ENCODE assay signal across 11 cellular contexts in the genomic region with DNA sequence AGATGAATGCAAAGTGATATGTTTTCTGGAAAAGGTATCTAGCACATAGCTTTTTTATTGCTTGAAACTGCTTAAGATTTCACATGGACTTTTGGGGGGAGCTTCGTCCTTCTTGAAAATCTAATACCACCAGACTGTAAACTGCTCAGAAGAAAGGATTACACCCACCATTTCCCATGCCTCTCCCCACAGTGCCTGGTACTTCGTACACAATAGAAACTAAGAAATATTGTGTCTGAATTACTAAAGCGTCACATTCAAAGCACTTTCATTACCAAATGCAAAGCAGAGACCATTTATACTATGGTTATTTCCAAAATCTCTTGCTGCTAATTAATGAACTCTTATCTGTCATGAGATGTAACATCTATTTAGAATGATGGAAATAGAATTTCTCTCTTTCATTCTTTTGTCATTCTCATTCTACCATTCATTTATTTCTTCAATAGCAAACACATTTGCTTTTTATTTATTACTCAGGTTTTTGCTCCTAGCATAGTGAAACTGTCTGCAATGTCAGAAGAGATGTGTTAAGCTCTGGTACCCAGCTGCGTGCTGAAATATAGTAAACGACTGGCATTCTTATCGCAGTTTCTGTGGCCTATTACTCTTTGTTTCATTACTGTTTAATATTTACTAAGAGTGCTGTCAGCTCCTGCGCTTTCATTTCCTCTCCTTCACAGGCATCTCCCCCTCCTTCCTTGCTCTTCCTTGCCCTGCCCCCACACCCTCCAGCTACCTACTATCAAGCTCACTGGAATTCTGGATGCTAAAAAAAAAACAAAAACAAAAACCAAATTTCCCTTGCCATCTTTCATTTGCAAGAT. TPM values are rescaled to one million over a fixed set of nuclear protein-coding genes. Genes with fewer than 3 reads are reported as not detected.
A peak's percentile ranks its signal among the peaks of the same experiment; 100 is the strongest.
DNase-seq lines count a peak whose midpoint lies in the region; ATAC-seq and TF ChIP-seq lines count a peak whose summit lies in the region.
"Had no signal": no experiment of that assay in that cellular context is flagged by ENCODE, and none has a peak within 500 bp of the region (broad histone marks: within the 10 kb centered on the region; RNA-seq: fewer than 3 reads in every experiment).

No MANE protein-coding gene starts in this region.

- H3K27me3 ChIP-seq in IMR-90 (ENCODE audit: control insufficient read depth, insufficient read depth, low read length) = peaks cover 7% of the 10 kb centered on the region
- H3K27me3 ChIP-seq in endodermal cell (ENCODE audit: control insufficient read depth, insufficient read depth, low read length, poor library complexity, severe bottlenecking) = no peaks in the 10 kb centered on the region

- no peak overlapping the region for H4K5ac ChIP-seq in IMR-90 (ENCODE audit: low read depth, low read length)

- no peak for TF ChIP-seq POLR2A in IMR-90 (IDR thresholded peaks at IDR 0.05; ENCODE audit: low read depth, low read length)

- no TSS peak for BruUV-seq in IMR-90 (replicated peaks; lab: Mats Ljungman, UMichigan)

- H3K4me1 ChIP-seq in IMR-90 (ENCODE audit: control insufficient read depth, insufficient read depth, low read length) (no peaks in the 10 kb centered on the region), endodermal cell (ENCODE audit: control insufficient read depth, insufficient read depth, low read length) (peaks cover 10% of the 10 kb centered on the region)

- H3K14ac ChIP-seq in IMR-90 (replicated peaks; ENCODE audit: low read depth, low read length) = no peak overlapping the region

- in situ Hi-C loops in IMR-90 (cut with MboI; ENCODE audit: low sequenced_read_pairs) = no loop called here

- H3K9me1 ChIP-seq in IMR-90 (ENCODE audit: insufficient read depth, low read length) = no peaks in the 10 kb centered on the region

- no peak for TF ChIP-seq RAD21 in IMR-90 (IDR thresholded peaks at IDR 0.05; ENCODE audit: low read length)

- H3K18ac ChIP-seq in IMR-90 (ENCODE audit: low read depth, low read length) = no peak overlapping the region

- H3K9me3 Mint-ChIP-seq in endodermal cell = no peaks in the 10 kb centered on the region

- H2AFZ ChIP-seq in IMR-90 (replicated peaks; ENCODE audit: low read length, poor library complexity) = no peak overlapping the region

- H3K36me3 ChIP-seq in IMR-90 (ENCODE audit: control insufficient read depth, insufficient read depth, low read length) (no peaks in the 10 kb centered on the region), endodermal cell (ENCODE audit: control insufficient read depth, insufficient read depth, low read length) (no peaks in the 10 kb centered on the region)
- H3K36me3 ChIP-seq: suprapubic skin had no signal

- no peak overlapping the region for H4K91ac ChIP-seq in IMR-90 (ENCODE audit: insufficient read depth, low read depth, low read length)

- H2BK20ac ChIP-seq in IMR-90 (ENCODE audit: low read depth, low read length) = no peak overlapping the region

- H3K27ac ChIP-seq in IMR-90 (ENCODE audit: insufficient read depth, low read length) (no peak overlapping the region), endodermal cell (ENCODE audit: low read depth, low read length) (no peak overlapping the region)
- H3K27ac ChIP-seq: suprapubic skin had no signal

- H4K20me1 ChIP-seq in IMR-90 (ENCODE audit: insufficient read depth, low read length) = no peaks in the 10 kb centered on the region

- no peak overlapping the region for H3K23ac ChIP-seq in IMR-90 (ENCODE audit: low read depth, low read length)

- H3K4me2 ChIP-seq in IMR-90 (ENCODE audit: low read depth, low read length) = peak overlapping the region; percentile 39; the same call in 1 of the 2 replicates

- no peaks in the 10 kb centered on the region for H3K9me3 ChIP-seq in IMR-90 (ENCODE audit: control insufficient read depth, insufficient read depth, low read length)
- H3K9me3 ChIP-seq in endodermal cell (ENCODE audit: control insufficient read depth, low read length) = no peaks in the 10 kb centered on the region
- H3K9me3 ChIP-seq: suprapubic skin had no signal

- H3K56ac ChIP-seq in IMR-90 (ENCODE audit: extremely low read depth, insufficient read depth, low read length) = no peak overlapping the region

- intact Hi-C loops in IMR-90 (cut with micrococcal nuclease) = no loop called here

- CTCF ChIA-PET in IMR-90 (lab: Yijun Ruan, JAX) = interaction anchor here (1.0 kb wide), 1 partner anchor 29 kb away, joined by 6 read pairs; no protein-coding TSS in a partner anchor

- peaks cover 49% of the 10 kb centered on the region for H3K4me1 Mint-ChIP-seq in endodermal cell

- H3K36me3 Mint-ChIP-seq in endodermal cell (ENCODE audit: low read depth) = no peaks in the 10 kb centered on the region

- ATAC-seq in GM19035 (IDR thresholded peaks at IDR 0.05; ENCODE audit: unreplicated experiment) = peak; percentile 87
- ATAC-seq in HG02588 (IDR thresholded peaks at IDR 0.05; ENCODE audit: unreplicated experiment) = peak; percentile 90
- ATAC-seq in IMR-90 (ENCODE audit: low read depth) = peak; percentile 25; the same call in 1 of the 2 replicates
- ATAC-seq: HCT116 had no signal

- POLR2A ChIA-PET in IMR-90 (lab: Charles Lee; ENCODE audit: unreplicated experiment) = no interaction called here

- no peak overlapping the region for H3K9ac ChIP-seq in IMR-90 (ENCODE audit: low read depth, low read length)
- no peak overlapping the region for H3K9ac ChIP-seq in endodermal cell (ENCODE audit: extremely low read depth, low read length, poor library complexity, severe bottlenecking)

- H3K4me3 ChIP-seq in IMR-90 (ENCODE audit: insufficient read depth, low read depth, low read length) (no peak overlapping the region), endodermal cell (ENCODE audit: low read length) (no peak overlapping the region)
- H3K4me3 ChIP-seq: suprapubic skin had no signal

- H2AK5ac ChIP-seq in IMR-90 (ENCODE audit: low read depth, low read length) = no peak overlapping the region

- H2BK120ac ChIP-seq in IMR-90 (ENCODE audit: low read depth, low read length) = no peak overlapping the region

- TF ChIP-seq CTCF in IMR-90 (conservative IDR thresholded peaks at IDR 0.05; ENCODE audit: low read depth, low read length) = no peak
- TF ChIP-seq CTCF in endodermal cell (conservative IDR thresholded peaks at IDR 0.05) = no peak

- H3K4me3 Mint-ChIP-seq in endodermal cell = no peak overlapping the region

- no peak overlapping the region for H2BK5ac ChIP-seq in IMR-90 (ENCODE audit: low read depth, low read length, poor library complexity, severe bottlenecking)

- no peak overlapping the region for H2AK9ac ChIP-seq in IMR-90 (replicated peaks; ENCODE audit: low read depth, low read length, poor library complexity)

- H2BK15ac ChIP-seq in IMR-90 (ENCODE audit: low read depth, low read length) = no peak overlapping the region

- no peak overlapping the region for H3K27ac Mint-ChIP-seq in endodermal cell

- H3K79me1 ChIP-seq in IMR-90 (ENCODE audit: low read depth in 1 of 2, low read length in 2 of 2) = no peaks in the 10 kb centered on the region

- no peaks in the 10 kb centered on the region for H3K27me3 Mint-ChIP-seq in endodermal cell (ENCODE audit: insufficient read depth)

- no peak overlapping the region for H3K4ac ChIP-seq in IMR-90 (ENCODE audit: low read depth, low read length)

- DNase-seq in IMR-90 (no peak), pons (ENCODE audit: low spot score) (peak; percentile 14), amniotic stem cell (lab: John Stamatoyannopoulos, UW) (no peak), endodermal cell (no peak), SK-N-DZ (ENCODE audit: low spot score) (no peak)
- DNase-seq: activated effector memory CD4-positive, alpha-beta T cell treated with Interleukin-2 at 50 U/mL for 16 hours; posterior cingulate gyrus had no signal

- WGBS in IMR-90 (ENCODE audit: extremely low coverage in 2 of 2, insufficient read length in 1 of 2), 2 experiments = 33% methylated on average over 1 of the region's 7 CpGs; no CpG with 5 or more reads in 1 of the 2 experiments
- 64 to 78% methylated on average over 5 to 7 of the region's 7 CpGs for WGBS in endodermal cell (ENCODE audit: insufficient coverage in 1 of 2, insufficient read length in 1 of 2), 2 experiments

- dilution Hi-C loops in IMR-90 (cut with HindIII; ENCODE audit: low sequenced_read_pairs, unreplicated experiment) = no loop called here

- no peak overlapping the region for H4K8ac ChIP-seq in IMR-90 (ENCODE audit: low read depth in 2 of 2, low read length in 2 of 2)

TF ChIP-seq in IMR-90, 13 proteins besides CTCF, POLR2A, EP300 and RAD21 (continues in another document):
- no peak for TF ChIP-seq NFE2L2 (IDR thresholded peaks at IDR 0.05; ENCODE audit: low read depth, low read length)
- TF ChIP-seq, protein P1, sequence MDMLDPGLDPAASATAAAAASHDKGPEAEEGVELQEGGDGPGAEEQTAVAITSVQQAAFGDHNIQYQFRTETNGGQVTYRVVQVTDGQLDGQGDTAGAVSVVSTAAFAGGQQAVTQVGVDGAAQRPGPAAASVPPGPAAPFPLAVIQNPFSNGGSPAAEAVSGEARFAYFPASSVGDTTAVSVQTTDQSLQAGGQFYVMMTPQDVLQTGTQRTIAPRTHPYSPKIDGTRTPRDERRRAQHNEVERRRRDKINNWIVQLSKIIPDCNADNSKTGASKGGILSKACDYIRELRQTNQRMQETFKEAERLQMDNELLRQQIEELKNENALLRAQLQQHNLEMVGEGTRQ (IDR thresholded peaks at IDR 0.05; ENCODE audit: low read depth, low read length) = no peak
- no peak for TF ChIP-seq SMC3 (IDR thresholded peaks at IDR 0.05; ENCODE audit: low read depth, low read length)
- no peak for TF ChIP-seq BHLHE40 (IDR thresholded peaks at IDR 0.05; ENCODE audit: low read depth, low read length)
- TF ChIP-seq CEBPB (IDR thresholded peaks at IDR 0.05; ENCODE audit: low read depth, low read length) = no peak
- no peak for TF ChIP-seq MAZ (IDR thresholded peaks at IDR 0.05; ENCODE audit: borderline replicate concordance, low read depth, low read length)
- TF ChIP-seq MAFK (IDR thresholded peaks at IDR 0.05; ENCODE audit: low read depth, low read length) = no peak
- TF ChIP-seq RFX5 (IDR thresholded peaks at IDR 0.05; ENCODE audit: low read depth, low read length) = no peak
- TF ChIP-seq RCOR1 (IDR thresholded peaks at IDR 0.05; ENCODE audit: insufficient replicate concordance, low read length) = no peak
- TF ChIP-seq CHD1 (IDR thresholded peaks at IDR 0.05; ENCODE audit: low read depth, low read length) = no peak

RNA-seq across cellular contexts. Expression of a gene that starts 51.4 kb away (rescaled TPM):
- 109 and 126 TPM in 2 replicates for total RNA-seq in IMR-90 (2012; rRNA removed)
- polyA plus RNA-seq in IMR-90 (2012; rRNA removed) = 25.6 and 27.6 TPM in 2 replicates
- polyA plus RNA-seq in IMR-90 (2012; cell fraction: cytosol; rRNA removed) = 7.5 and 8.0 TPM in 2 replicates
- polyA plus RNA-seq in IMR-90 (2012; cell fraction: nucleus; rRNA removed; ENCODE audit: low replicate concordance) = 19.5 and 127 TPM in 2 replicates
- 10 to 100 TPM; 63.4 to 78.2 TPM for total RNA-seq in endodermal cell
- 39.0 TPM for polyA plus RNA-seq in endodermal cell (2013, experiment 1 of 2)
- polyA plus RNA-seq in endodermal cell (2013, experiment 2 of 2) = 38.9 TPM
- 10.6 and 14.6 TPM in 2 replicates for polyA plus RNA-seq in SK-N-DZ (2014; cell fraction: cytosol; rRNA removed)
- polyA plus RNA-seq in SK-N-DZ (2014; cell fraction: nucleus; rRNA removed) = 15.4 and 34.3 TPM in 2 replicates

Comparison
In these comparisons a context has a peak if more than half of its experiments do, and no peak if none do; other contexts are left out.
1. ATAC-seq: peak in every context shown above with its lines; median percentile 90 in HG02588; 87 in GM19035; 25 in IMR-90.